In the genomic region with DNA sequence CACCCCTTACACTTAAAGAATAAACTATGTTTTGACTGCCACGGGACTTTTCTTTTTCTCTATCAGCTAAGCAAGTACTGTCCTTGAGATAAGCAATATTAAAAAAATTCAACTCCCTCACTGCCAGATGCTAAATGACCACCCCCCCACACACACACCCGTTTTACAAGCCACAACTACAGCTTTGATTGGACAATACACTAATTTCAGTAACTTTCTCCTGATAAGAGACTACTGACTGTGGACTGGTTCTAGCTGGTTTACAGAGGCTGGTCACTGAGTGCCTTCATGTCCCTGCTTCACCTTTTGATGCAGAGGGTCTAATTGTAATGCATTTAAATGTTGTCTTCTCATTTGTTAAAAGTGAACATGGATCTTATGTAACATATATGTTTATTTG, we compare ENCODE assay signal across 32 cellular contexts.
"Had no signal": no experiment of that assay in that cellular context is flagged by ENCODE, and none has a peak within 500 bp of the region (broad histone marks: within the 10 kb centered on the region; RNA-seq: fewer than 3 reads in every experiment).

No MANE protein-coding gene starts in this region.

- H3K9me3 ChIP-seq: body of pancreas, MG63, Peyer's patch had no signal

- H3K36me3 Mint-ChIP-seq: activated naive CD4-positive, alpha-beta T cell treated with anti-CD3 and anti-CD28 coated beads, Interleukin-2, amount 50 U/mL, for 24 hours; activated naive CD8-positive, alpha-beta T cell treated with anti-CD3 and anti-CD28 coated beads, Interleukin-2, amount 10 ng/mL, durations not matched to agents 7 days and 5 days had no signal

- H3K36me3 ChIP-seq: MG63, Peyer's patch had no signal

- H3K4me3 Mint-ChIP-seq: activated CD4-positive, alpha-beta T cell treated with anti-CD3 and anti-CD28 coated beads, Interleukin-2, amount 10 ng/mL, durations not matched to agents 24 days and 14 days; activated CD8-positive, alpha-beta T cell treated with anti-CD3 and anti-CD28 coated beads, Interleukin-2, amount 10 ng/mL, durations not matched to agents 7 days and 5 days; activated naive CD4-positive, alpha-beta T cell treated with anti-CD3 and anti-CD28 coated beads, Interleukin-2, amount 50 U/mL, for 24 hours; activated naive CD8-positive, alpha-beta T cell treated with anti-CD3 and anti-CD28 coated beads, Interleukin-2, amount 10 ng/mL, durations not matched to agents 7 days and 5 days; activated T-cell treated with anti-CD3 and anti-CD28 coated beads, Interleukin-2, amount 50 U/mL, for 24 hours had no signal

- H3K27me3 ChIP-seq: body of pancreas, MG63, Peyer's patch had no signal

- H3K27me3 Mint-ChIP-seq: activated CD4-positive, alpha-beta T cell treated with anti-CD3 and anti-CD28 coated beads, Interleukin-2, amount 10 ng/mL, durations not matched to agents 24 days and 14 days; activated naive CD4-positive, alpha-beta T cell treated with anti-CD3 and anti-CD28 coated beads, Interleukin-2, amount 50 U/mL, for 24 hours; activated T-cell treated with anti-CD3 and anti-CD28 coated beads, Interleukin-2, amount 50 U/mL, for 24 hours had no signal

- H3K4me3 ChIP-seq: body of pancreas, MG63, Peyer's patch, SK-N-MC had no signal

- H3K27ac ChIP-seq: body of pancreas, SK-N-MC had no signal

- H3K27ac Mint-ChIP-seq: activated CD4-positive, alpha-beta T cell treated with anti-CD3 and anti-CD28 coated beads, Interleukin-2, amount 10 ng/mL, durations not matched to agents 24 days and 14 days; activated CD8-positive, alpha-beta T cell treated with anti-CD3 and anti-CD28 coated beads, Interleukin-2, amount 10 ng/mL, durations not matched to agents 7 days and 5 days; activated naive CD4-positive, alpha-beta T cell treated with anti-CD3 and anti-CD28 coated beads, Interleukin-2, amount 50 U/mL, for 24 hours; activated naive CD8-positive, alpha-beta T cell treated with anti-CD3 and anti-CD28 coated beads, Interleukin-2, amount 10 ng/mL, durations not matched to agents 7 days and 5 days; activated T-cell treated with anti-CD3 and anti-CD28 coated beads, Interleukin-2, amount 50 U/mL, for 24 hours; activated T-helper 2 cell treated with anti-CD3 and anti-CD28 coated beads, Interferon-gamma antibody, Interleukin-2, Interleukin-4, amounts not matched to agents 10 μg/mL and 5 μg/mL and 100 μg/mL, durations not matched to agents 14 hours and 24 hours and 36 hours had no signal

- H3K9me3 Mint-ChIP-seq: activated naive CD4-positive, alpha-beta T cell treated with anti-CD3 and anti-CD28 coated beads, Interleukin-2, amount 50 U/mL, for 24 hours; activated naive CD8-positive, alpha-beta T cell treated with anti-CD3 and anti-CD28 coated beads, Interleukin-2, amount 10 ng/mL, durations not matched to agents 7 days and 5 days; activated T-cell treated with anti-CD3 and anti-CD28 coated beads, Interleukin-2, amount 50 U/mL, for 24 hours had no signal

- H3K4me1 Mint-ChIP-seq: activated naive CD8-positive, alpha-beta T cell treated with anti-CD3 and anti-CD28 coated beads, Interleukin-2, amount 10 ng/mL, durations not matched to agents 7 days and 5 days had no signal

- ATAC-seq: activated CD8-positive, alpha-beta T cell treated with anti-CD3 and anti-CD28 coated beads, Interleukin-2, amount 10 ng/mL, durations not matched to agents 7 days and 5 days; body of pancreas; PC-3 had no signal

- H3K4me1 ChIP-seq: body of pancreas had no signal

- DNase-seq: activated CD4-positive, alpha-beta T cell treated with anti-CD3 and anti-CD28 coated beads, Interleukin-2, amount 10 ng/mL, durations not matched to agents 24 days and 14 days; activated CD4-positive, alpha-beta T cell treated with anti-CD3 and anti-CD28 coated beads, Interleukin-2, amount 50 U/mL, for 4 hours; activated CD8-positive, alpha-beta T cell treated with anti-CD3 and anti-CD28 coated beads, Interleukin-2, amount 10 ng/mL, durations not matched to agents 7 days and 5 days; activated gamma-delta T cell; activated naive CD4-positive, alpha-beta T cell treated with Interleukin-2 at 50 U/mL for 16 hours; activated naive CD8-positive, alpha-beta T cell treated with anti-CD3 and anti-CD28 coated beads, Interleukin-2, amount 10 ng/mL, durations not matched to agents 7 days and 5 days; activated T-cell treated with anti-CD3 and anti-CD28 coated beads, Interleukin-2, amount 50 U/mL, for 24 hours; body of pancreas; central memory CD4-positive, alpha-beta T cell; Kasumi-1; KG1; MG63; NCI-H1048; NCI-H1105 treated with DMSO at 0.1 percent for 48 hours; NCI-H1436; NCI-H1694; NCI-H1930; NCI-H2081 treated with DMSO at 0.1 percent for 48 hours; NCI-H226; NCI-H446 treated with DMSO at 0.1 percent for 48 hours; NCI-H524; NCI-H69; PC-3; Peyer's patch; RPMI8226; SIG-M5; T1000 had no signal

- FAIRE-seq: astrocyte, TTC549 had no signal
